ENCODE assay signal across 17 cellular contexts in the genomic region with DNA sequence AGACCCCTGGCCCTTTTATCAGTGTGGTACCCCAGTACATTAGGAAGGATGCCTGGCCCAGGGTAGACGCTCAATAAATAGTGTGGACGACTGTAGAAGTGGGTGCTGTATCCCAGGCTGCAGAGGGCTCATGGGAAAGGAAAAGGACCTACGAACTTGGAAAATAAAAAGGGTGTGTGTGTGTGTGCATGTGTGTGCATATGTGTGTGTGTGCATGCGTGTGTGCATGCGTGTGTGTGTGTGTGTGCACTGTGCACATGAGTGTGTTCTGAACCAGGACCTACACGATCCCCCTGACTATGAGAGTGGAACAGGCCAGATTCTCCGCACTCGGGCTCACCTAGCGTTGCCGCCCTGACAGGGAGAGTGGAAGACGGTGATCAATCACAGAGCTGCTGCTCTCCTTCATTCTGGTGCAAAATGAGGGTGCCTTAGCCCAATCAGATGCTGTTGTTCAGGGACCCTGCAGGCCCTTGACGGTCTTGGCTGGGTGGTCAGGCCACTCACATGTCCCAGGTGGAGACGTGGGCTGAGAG. TPM values are rescaled to one million over a fixed set of nuclear protein-coding genes. Genes with fewer than 3 reads are reported as not detected.
A peak's percentile ranks its signal among the peaks of the same experiment; 100 is the strongest.
DNase-seq lines count a peak whose midpoint lies in the region; ATAC-seq and TF ChIP-seq lines count a peak whose summit lies in the region.
"Had no signal": no experiment of that assay in that cellular context is flagged by ENCODE, and none has a peak within 500 bp of the region (broad histone marks: within the 10 kb centered on the region; RNA-seq: fewer than 3 reads in every experiment).

No MANE protein-coding gene starts in this region.

- H3K4me3 ChIP-seq in Caco-2 (ENCODE audit: low read depth, low read length) (no peak overlapping the region), hepatocyte (no peak overlapping the region), aorta (ENCODE audit: low read length in 2 of 2) (no peak overlapping the region)

- CTCF ChIA-PET in Caco-2 (lab: Charles Lee): interaction anchor here (0.9 to 1.5 kb wide), 2 partner anchors 68 to 71 kb away, joined by 3 to 6 read pairs; no protein-coding TSS in a partner anchor

- ATAC-seq in aorta (ENCODE audit: low FRiP score) (no peak), HG02884 (IDR thresholded peaks at IDR 0.05; ENCODE audit: unreplicated experiment) (no peak), GM18858 (IDR thresholded peaks at IDR 0.05; ENCODE audit: unreplicated experiment) (no peak)

- no peaks in the 10 kb centered on the region for H3K9me3 ChIP-seq in Caco-2
- no peaks in the 10 kb centered on the region for H3K9me3 ChIP-seq in hepatocyte (ENCODE audit: low read depth)
- H3K9me3 ChIP-seq in aorta (ENCODE audit: control insufficient read depth, low read length): no peaks in the 10 kb centered on the region
- H3K9me3 ChIP-seq: BE2C had no signal

- no TSS peak for BruUV-seq in Caco-2 (replicated peaks; lab: Mats Ljungman, UMichigan)

- H3K36me3 ChIP-seq in Caco-2 (ENCODE audit: control insufficient read depth, insufficient read depth, low read length) (no peaks in the 10 kb centered on the region), hepatocyte (replicated peaks; ENCODE audit: insufficient read depth, low read depth) (no peaks in the 10 kb centered on the region), aorta (ENCODE audit: control insufficient read depth in 1 of 2, insufficient read depth in 2 of 2, low read length in 1 of 2) (no peaks in the 10 kb centered on the region)
- H3K36me3 ChIP-seq: BE2C had no signal

- H3K4me3 Mint-ChIP-seq in Caco-2 (ENCODE audit: unreplicated experiment): no peak overlapping the region
- H3K4me3 Mint-ChIP-seq: CD4-positive, CD25-positive, alpha-beta regulatory T cell; CD8-positive, alpha-beta memory T cell; H9 had no signal

- H3K9me2 ChIP-seq in hepatocyte (replicated peaks; ENCODE audit: insufficient read depth): no peaks in the 10 kb centered on the region

- no peaks in the 10 kb centered on the region for H3K27me3 Mint-ChIP-seq in Caco-2 (ENCODE audit: insufficient read depth, unreplicated experiment)
- H3K27me3 Mint-ChIP-seq: CD8-positive, alpha-beta memory T cell had no signal

- POLR2A ChIA-PET in Caco-2 (lab: Charles Lee): interaction anchor here (0.9 kb wide), 1 partner anchor 19 kb away, joined by 4 read pairs; no protein-coding TSS in a partner anchor

- H3K4me1 Mint-ChIP-seq in Caco-2 (ENCODE audit: low read depth, unreplicated experiment): peaks cover 35% of the 10 kb centered on the region
- H3K4me1 Mint-ChIP-seq: CD4-positive, CD25-positive, alpha-beta regulatory T cell; CD8-positive, alpha-beta memory T cell had no signal

- DNase-seq in Caco-2 (no peak), hepatocyte (ENCODE audit: low spot score) (no peak), mesenteric fat pad (ENCODE audit: low spot score) (peak; percentile 43), aorta (no peak), AG20443 (ENCODE audit: low spot score) (no peak)
- DNase-seq: BE2C; C1 segment of cervical spinal cord; CD4-positive, CD25-positive, alpha-beta regulatory T cell; CD8-positive, alpha-beta memory T cell; COR-L47; GOT3 had no signal

- no peaks in the 10 kb centered on the region for H3K79me2 ChIP-seq in hepatocyte

- H3K27me3 ChIP-seq in Caco-2 (replicated peaks; ENCODE audit: control insufficient read depth, insufficient read depth, low read length): no peaks in the 10 kb centered on the region
- no peaks in the 10 kb centered on the region for H3K27me3 ChIP-seq in hepatocyte
- no peaks in the 10 kb centered on the region for H3K27me3 ChIP-seq in aorta (ENCODE audit: control insufficient read depth in 1 of 2, insufficient read depth in 2 of 2, low read length in 1 of 2)
- H3K27me3 ChIP-seq: BE2C had no signal

- WGBS in hepatocyte (ENCODE audit: low lambda C conversion rate, missing lambda C conversion rate): 96% methylated on average over 13 of the region's 13 CpGs
- 91 to 92% methylated on average over 13 of the region's 13 CpGs for WGBS in aorta, 2 donors

- peak overlapping the region; percentile 42 for H3K27ac Mint-ChIP-seq in Caco-2 (ENCODE audit: unreplicated experiment)
- H3K27ac Mint-ChIP-seq: CD4-positive, CD25-positive, alpha-beta regulatory T cell; CD8-positive, alpha-beta memory T cell; H9 had no signal

- no peak overlapping the region for H3K4me2 ChIP-seq in hepatocyte

- TF ChIP-seq CTCF in Caco-2 (IDR thresholded peaks at IDR 0.05; ENCODE audit: insufficient read depth in 1 of 2, low read depth in 1 of 2, low read length in 1 of 2, severe bottlenecking in 1 of 2, unreplicated experiment in 1 of 2): no peak
- no peak for TF ChIP-seq CTCF in VCaP (conservative IDR thresholded peaks at IDR 0.05)
- no peak for TF ChIP-seq CTCF in hepatocyte (IDR thresholded peaks at IDR 0.05; ENCODE audit: poor library complexity)

- H3K27ac ChIP-seq in VCaP: peak overlapping the region; percentile 52
- peak overlapping the region; percentile 18 for H3K27ac ChIP-seq in hepatocyte
- H3K27ac ChIP-seq in aorta (ENCODE audit: low read depth in 1 of 2, low read length in 2 of 2): no peak overlapping the region

- H4K20me1 ChIP-seq in hepatocyte (ENCODE audit: insufficient read depth, poor library complexity, severe bottlenecking): no peaks in the 10 kb centered on the region

- H3K4me1 ChIP-seq in Caco-2 (peaks cover 50% of the 10 kb centered on the region), hepatocyte (ENCODE audit: insufficient read depth) (peaks cover 31% of the 10 kb centered on the region), aorta (ENCODE audit: control insufficient read depth in 1 of 2, insufficient read depth in 2 of 2, low read length in 2 of 2) (no peaks in the 10 kb centered on the region)

- intact Hi-C loops in Caco-2 (cut with micrococcal nuclease; ENCODE audit: unreplicated experiment) (no loop called here), aorta (cut with DNase I) (no loop called here)

- H3K9me3 Mint-ChIP-seq in Caco-2 (ENCODE audit: unreplicated experiment): no peaks in the 10 kb centered on the region
- H3K9me3 Mint-ChIP-seq: CD8-positive, alpha-beta memory T cell; H9 had no signal

- H2AFZ ChIP-seq in hepatocyte: no peak overlapping the region

- H3K36me3 Mint-ChIP-seq in Caco-2 (ENCODE audit: insufficient read depth, unreplicated experiment): peaks cover 37% of the 10 kb centered on the region
- H3K36me3 Mint-ChIP-seq: CD4-positive, CD25-positive, alpha-beta regulatory T cell; CD8-positive, alpha-beta memory T cell had no signal

RNA-seq across cellular contexts. Expression of a gene that starts 3.5 kb away (rescaled TPM):
- total RNA-seq in Caco-2 (2022): 32.3 and 36.1 TPM in 2 replicates
- total RNA-seq in hepatocyte: 66.6 and 67.1 TPM in 2 replicates
- 32.6 and 38.8 TPM in 2 replicates for polyA plus RNA-seq in hepatocyte
- not detected for total RNA-seq in mesenteric fat pad
- total RNA-seq in aorta: not detected
- polyA plus RNA-seq in aorta: not detected
- total RNA-seq: A172; CD4-positive, CD25-positive, alpha-beta regulatory T cell; CD8-positive, alpha-beta memory T cell had no signal
- polyA plus RNA-seq: CD4-positive, CD25-positive, alpha-beta regulatory T cell; CD8-positive, alpha-beta memory T cell had no signal

RNA-seq across cellular contexts. Expression of a gene that starts 37.3 kb away (rescaled TPM):
- 0.12 TPM in 1 of 2 replicates, not detected in the other for total RNA-seq in Caco-2 (2022)
- total RNA-seq in hepatocyte: not detected in 2 replicates
- 0.70 TPM in 1 of 2 replicates, not detected in the other for polyA plus RNA-seq in hepatocyte
- not detected for total RNA-seq in mesenteric fat pad
- not detected for total RNA-seq in aorta
- polyA plus RNA-seq in aorta: not detected
- total RNA-seq: A172; CD4-positive, CD25-positive, alpha-beta regulatory T cell; CD8-positive, alpha-beta memory T cell; H9; HT-29 had no signal
- polyA plus RNA-seq: CD4-positive, CD25-positive, alpha-beta regulatory T cell; CD8-positive, alpha-beta memory T cell had no signal

Comparison
In these comparisons a context has a peak if more than half of its experiments do, and no peak if none do; other contexts are left out.
1. H3K27ac ChIP-seq: peak in VCaP (single experiment) and hepatocyte (single experiment); none in aorta (0 of 2).
2. RNA of a gene that starts 3.5 kb away (total RNA-seq): 66.6 to 67.1 TPM in hepatocyte and 32.3 to 36.1 TPM in Caco-2; not detected in mesenteric fat pad (single experiment) and not detected in aorta; every median in the first group is over 10 times any median in the second.